Comparison of ENCODE assay signal across 8 cellular contexts in the genomic region with DNA sequence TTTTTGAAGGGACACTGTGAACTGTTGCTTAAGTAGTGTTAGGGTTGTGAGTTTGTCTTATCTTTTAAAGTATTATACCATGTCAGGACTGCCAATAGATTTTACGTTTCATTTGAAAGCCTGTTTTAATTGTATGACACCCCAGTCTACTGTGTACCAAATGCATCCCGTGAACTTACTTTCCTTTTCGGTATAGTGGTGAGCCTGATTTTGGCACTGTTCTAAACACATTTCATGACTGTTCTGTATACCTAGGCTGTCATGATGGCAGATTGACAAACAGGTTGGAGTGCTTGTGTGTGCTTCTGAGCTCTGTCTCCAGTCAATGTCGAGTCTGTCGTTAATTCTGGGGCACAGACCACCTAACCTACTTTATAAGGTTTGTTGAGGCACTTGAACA. TPM values are rescaled to one million over a fixed set of nuclear protein-coding genes. Genes with fewer than 3 reads are reported as not detected.
A peak's percentile ranks its signal among the peaks of the same experiment; 100 is the strongest.
DNase-seq lines count a peak whose midpoint lies in the region; ATAC-seq and TF ChIP-seq lines count a peak whose summit lies in the region.

No MANE protein-coding gene starts in this region.

- peak overlapping the region; percentile 68 for H3K27ac Mint-ChIP-seq in activated T-helper 2 cell treated with anti-CD3 and anti-CD28 coated beads, Interferon-gamma antibody, Interleukin-2, Interleukin-4, amounts not matched to agents 10 μg/mL and 5 μg/mL and 100 μg/mL, durations not matched to agents 14 hours and 24 hours and 36 hours
- H3K27ac Mint-ChIP-seq in immature natural killer cell, result peak overlapping the region; percentile 84 to 91 (median 86)
- peak overlapping the region; percentile 89 to 91 for H3K27ac Mint-ChIP-seq in stimulated activated naive CD8-positive, alpha-beta T cell treated with anti-CD3 and anti-CD28 coated beads, Interleukin-15, amount 100 ng/mL, for 72 hours

- peak overlapping the region; percentile 73 for H3K27ac ChIP-seq in 22Rv1

- no peak for TF ChIP-seq CTCF in 22Rv1 (IDR thresholded peaks at IDR 0.05)

- no peak for DNase-seq in activated T-helper 2 cell treated with anti-CD3 and anti-CD28 coated beads, Interferon-gamma antibody, Interleukin-2, Interleukin-4, amounts not matched to agents 10 μg/mL and 5 μg/mL and 100 μg/mL, durations not matched to agents 14 hours and 24 hours and 36 hours (ENCODE audit: low spot score)
- peak; percentile 11 to 31 (median 29) for DNase-seq in immature natural killer cell
- peak in 1 of 2 donors; percentile 11 for DNase-seq in stimulated activated naive CD8-positive, alpha-beta T cell treated with anti-CD3 and anti-CD28 coated beads, Interleukin-15, amount 100 ng/mL, for 72 hours
- no peak for DNase-seq in glomerular visceral epithelial cell (ENCODE audit: extremely low spot score)
- no peak for DNase-seq in T-helper 9 cell

- no peaks in the 10 kb centered on the region for H3K27me3 Mint-ChIP-seq in activated T-helper 2 cell treated with anti-CD3 and anti-CD28 coated beads, Interferon-gamma antibody, Interleukin-2, Interleukin-4, amounts not matched to agents 10 μg/mL and 5 μg/mL and 100 μg/mL, durations not matched to agents 14 hours and 24 hours and 36 hours (ENCODE audit: low read depth)
- H3K27me3 Mint-ChIP-seq in immature natural killer cell (ENCODE audit: low read depth in 3 of 3), result peaks cover 0 to 6% (median 1%) of the 10 kb centered on the region in 3 donors
- H3K27me3 Mint-ChIP-seq in stimulated activated naive CD8-positive, alpha-beta T cell treated with anti-CD3 and anti-CD28 coated beads, Interleukin-15, amount 100 ng/mL, for 72 hours, result no peaks in the 10 kb centered on the region

- peak overlapping the region; percentile 91 for H3K4me3 Mint-ChIP-seq in activated T-helper 2 cell treated with anti-CD3 and anti-CD28 coated beads, Interferon-gamma antibody, Interleukin-2, Interleukin-4, amounts not matched to agents 10 μg/mL and 5 μg/mL and 100 μg/mL, durations not matched to agents 14 hours and 24 hours and 36 hours (ENCODE audit: low read depth)
- peak overlapping the region; percentile 94 to 98 (median 95) for H3K4me3 Mint-ChIP-seq in immature natural killer cell
- peak overlapping the region; percentile 93 to 95 for H3K4me3 Mint-ChIP-seq in stimulated activated naive CD8-positive, alpha-beta T cell treated with anti-CD3 and anti-CD28 coated beads, Interleukin-15, amount 100 ng/mL, for 72 hours

- H3K36me3 Mint-ChIP-seq in activated T-helper 2 cell treated with anti-CD3 and anti-CD28 coated beads, Interferon-gamma antibody, Interleukin-2, Interleukin-4, amounts not matched to agents 10 μg/mL and 5 μg/mL and 100 μg/mL, durations not matched to agents 14 hours and 24 hours and 36 hours (ENCODE audit: low read depth), result no peaks in the 10 kb centered on the region
- no peaks in the 10 kb centered on the region for H3K36me3 Mint-ChIP-seq in immature natural killer cell

- H3K9me3 Mint-ChIP-seq in activated T-helper 2 cell treated with anti-CD3 and anti-CD28 coated beads, Interferon-gamma antibody, Interleukin-2, Interleukin-4, amounts not matched to agents 10 μg/mL and 5 μg/mL and 100 μg/mL, durations not matched to agents 14 hours and 24 hours and 36 hours, result no peaks in the 10 kb centered on the region
- no peaks in the 10 kb centered on the region for H3K9me3 Mint-ChIP-seq in immature natural killer cell
- no peaks in the 10 kb centered on the region for H3K9me3 Mint-ChIP-seq in stimulated activated naive CD8-positive, alpha-beta T cell treated with anti-CD3 and anti-CD28 coated beads, Interleukin-15, amount 100 ng/mL, for 72 hours

- intact Hi-C loops in activated T-helper 2 cell treated with anti-CD3 and anti-CD28 coated beads, Interferon-gamma antibody, Interleukin-2, Interleukin-4, amounts not matched to agents 10 μg/mL and 5 μg/mL and 100 μg/mL, durations not matched to agents 14 hours and 24 hours and 36 hours (cut with micrococcal nuclease), result loop anchor here (1.0 to 10.0 kb wide), 4 partner anchors 113 to 417 kb away; no protein-coding TSS in a partner anchor

- ATAC-seq in GM18498 (IDR thresholded peaks at IDR 0.05; ENCODE audit: unreplicated experiment) (peak; percentile 30), HG03159 (IDR thresholded peaks at IDR 0.05; ENCODE audit: unreplicated experiment) (peak; percentile 42)
- peak; percentile 79 for ATAC-seq in stimulated activated naive CD8-positive, alpha-beta T cell treated with anti-CD3 and anti-CD28 coated beads, Interleukin-15, amount 100 ng/mL, for 72 hours

- H3K4me1 Mint-ChIP-seq in activated T-helper 2 cell treated with anti-CD3 and anti-CD28 coated beads, Interferon-gamma antibody, Interleukin-2, Interleukin-4, amounts not matched to agents 10 μg/mL and 5 μg/mL and 100 μg/mL, durations not matched to agents 14 hours and 24 hours and 36 hours (ENCODE audit: low read depth), result peaks cover 16% of the 10 kb centered on the region
- peaks cover 28 to 34% of the 10 kb centered on the region in 2 donors for H3K4me1 Mint-ChIP-seq in immature natural killer cell
- H3K4me1 Mint-ChIP-seq in stimulated activated naive CD8-positive, alpha-beta T cell treated with anti-CD3 and anti-CD28 coated beads, Interleukin-15, amount 100 ng/mL, for 72 hours, result peaks cover 36% of the 10 kb centered on the region

RNA-seq across cellular contexts. Expression of a gene that starts 0.7 kb away (rescaled TPM):
- 6.7 and 7.1 TPM in 2 replicates for total RNA-seq in activated T-helper 2 cell treated with anti-CD3 and anti-CD28 coated beads, Interferon-gamma antibody, Interleukin-2, Interleukin-4, amounts not matched to agents 10 μg/mL and 5 μg/mL and 100 μg/mL, durations not matched to agents 14 hours and 24 hours and 36 hours
- 10 to 100 TPM in 2 of 3 donors, 1 to 10 TPM in 1; 7.9 to 14.0 (median 11.4) TPM for polyA plus RNA-seq in immature natural killer cell

Comparison
In these comparisons a context has a peak if more than half of its experiments do, and no peak if none do; other contexts are left out.
1. DNase-seq: peak in immature natural killer cell (3 of 3); none in activated T-helper 2 cell treated with anti-CD3 and anti-CD28 coated beads, Interferon-gamma antibody, Interleukin-2, Interleukin-4, amounts not matched to agents 10 μg/mL and 5 μg/mL and 100 μg/mL, durations not matched to agents 14 hours and 24 hours and 36 hours (single experiment), glomerular visceral epithelial cell (single experiment) and T-helper 9 cell (single experiment).
2. Peak in every context shown above with its lines, with median percentiles within 50 percentile points of each other: ATAC-seq, H3K27ac Mint-ChIP-seq and H3K4me3 Mint-ChIP-seq.